In genomic region chr6:81547149-81547548, GRCh38 we compare ENCODE assay signal across 18 cellular contexts.
"Had no signal": no experiment of that assay in that cellular context is flagged by ENCODE, and none has a peak within 500 bp of the region (broad histone marks: within the 10 kb centered on the region; RNA-seq: fewer than 3 reads in every experiment).

No MANE protein-coding gene starts in this region.

- H3K4me3 ChIP-seq: esophagus squamous epithelium, lung, right lobe of liver, suprapubic skin had no signal

- H3K9ac ChIP-seq: parathyroid adenoma had no signal

- ATAC-seq: effector memory CD8-positive, alpha-beta T cell; left lobe of liver; natural killer cell treated with Interleukin-12 subunit alpha and Interleukin-12 subunit beta and Interleukin-15 and Interleukin-18, amount 100 ng/mL, for 72 hours; right lobe of liver; stimulated activated naive CD8-positive, alpha-beta T cell treated with anti-CD3 and anti-CD28 coated beads, Interleukin-15, amount 100 ng/mL, for 72 hours had no signal

- H3K4me1 ChIP-seq: esophagus squamous epithelium, parathyroid adenoma, right lobe of liver, suprapubic skin had no signal

- H3K36me3 ChIP-seq: esophagus squamous epithelium, right lobe of liver, suprapubic skin had no signal

- H2AFZ ChIP-seq: parathyroid adenoma had no signal

- DNase-seq: cortex of kidney; effector memory CD8-positive, alpha-beta T cell; erythroblast; esophagus squamous epithelium; head of caudate nucleus; naive B cell; right lobe of liver; small intestine; stimulated activated CD4-positive, alpha-beta T cell treated with anti-CD3 and anti-CD28 coated beads, Interleukin-15, amount 100 ng/mL, for 24 hours; stimulated activated CD4-positive, alpha-beta T cell treated with anti-CD3 and anti-CD28 coated beads, Interleukin-2, amount 100 ng/mL, for 48 hours; stimulated activated naive CD4-positive, alpha-beta T cell; stimulated activated naive CD8-positive, alpha-beta T cell treated with anti-CD3 and anti-CD28 coated beads, Interleukin-15, amount 100 ng/mL, for 72 hours; trophoblast cell had no signal

- H3K27ac ChIP-seq: esophagus squamous epithelium, parathyroid adenoma, right lobe of liver, suprapubic skin had no signal

- H3K27me3 ChIP-seq: esophagus squamous epithelium, right lobe of liver, suprapubic skin had no signal

- H3K9me3 ChIP-seq: esophagus squamous epithelium, right lobe of liver, suprapubic skin had no signal
